Comparison of ENCODE assay signal across 2 cellular contexts in the genomic region with DNA sequence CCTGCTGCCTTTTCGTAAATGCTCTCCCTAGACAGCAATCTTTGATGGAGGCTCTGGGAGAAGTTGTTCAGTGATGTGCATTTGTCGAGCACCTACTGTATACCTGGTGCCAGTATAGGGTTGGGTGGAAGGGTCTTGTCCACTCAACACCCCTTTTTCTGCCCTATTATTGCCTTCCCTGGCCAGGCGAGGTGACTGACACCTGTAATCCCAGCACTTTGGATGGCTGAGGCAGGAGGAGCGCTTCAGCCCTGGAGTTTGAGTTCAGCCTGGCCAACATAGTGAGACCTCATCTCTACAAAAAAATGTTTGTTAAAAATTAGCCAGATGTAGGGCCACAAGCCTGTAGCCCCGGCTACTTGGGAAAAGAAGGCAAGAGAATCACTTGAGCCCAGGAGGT.
TF ChIP-seq lines count a peak whose summit lies in the region.

No MANE protein-coding gene starts in this region.

TF ChIP-seq in K562, 482 proteins besides CTCF, POLR2A, EP300 and RAD21:
- TF ChIP-seq ZKSCAN8 (CRISPR knock-in tag; IDR thresholded peaks at IDR 0.05) (peak; percentile 89), ZNF282 (CRISPR knock-in tag; IDR thresholded peaks at IDR 0.05) (no peak)

TF ChIP-seq in HepG2, 621 proteins besides CTCF, POLR2A, EP300 and RAD21:
- no peak for TF ChIP-seq ARHGAP35 (CRISPR knock-in tag; IDR thresholded peaks at IDR 0.05; ENCODE audit: borderline replicate concordance)
- no peak for TF ChIP-seq SETDB1 (CRISPR knock-in tag; IDR thresholded peaks at IDR 0.05; ENCODE audit: borderline replicate concordance)
- TF ChIP-seq, protein P1, sequence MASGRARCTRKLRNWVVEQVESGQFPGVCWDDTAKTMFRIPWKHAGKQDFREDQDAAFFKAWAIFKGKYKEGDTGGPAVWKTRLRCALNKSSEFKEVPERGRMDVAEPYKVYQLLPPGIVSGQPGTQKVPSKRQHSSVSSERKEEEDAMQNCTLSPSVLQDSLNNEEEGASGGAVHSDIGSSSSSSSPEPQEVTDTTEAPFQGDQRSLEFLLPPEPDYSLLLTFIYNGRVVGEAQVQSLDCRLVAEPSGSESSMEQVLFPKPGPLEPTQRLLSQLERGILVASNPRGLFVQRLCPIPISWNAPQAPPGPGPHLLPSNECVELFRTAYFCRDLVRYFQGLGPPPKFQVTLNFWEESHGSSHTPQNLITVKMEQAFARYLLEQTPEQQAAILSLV (CRISPR knock-in tag; IDR thresholded peaks at IDR 0.05; ENCODE audit: borderline replicate concordance): no peak
- no peak for TF ChIP-seq FOXM1 (CRISPR knock-in tag; IDR thresholded peaks at IDR 0.05)
- TF ChIP-seq SMAD3 (CRISPR knock-in tag; IDR thresholded peaks at IDR 0.05): no peak
- TF ChIP-seq ZNF121 (CRISPR knock-in tag; IDR thresholded peaks at IDR 0.05): peak; percentile 93
- TF ChIP-seq, protein P2, sequence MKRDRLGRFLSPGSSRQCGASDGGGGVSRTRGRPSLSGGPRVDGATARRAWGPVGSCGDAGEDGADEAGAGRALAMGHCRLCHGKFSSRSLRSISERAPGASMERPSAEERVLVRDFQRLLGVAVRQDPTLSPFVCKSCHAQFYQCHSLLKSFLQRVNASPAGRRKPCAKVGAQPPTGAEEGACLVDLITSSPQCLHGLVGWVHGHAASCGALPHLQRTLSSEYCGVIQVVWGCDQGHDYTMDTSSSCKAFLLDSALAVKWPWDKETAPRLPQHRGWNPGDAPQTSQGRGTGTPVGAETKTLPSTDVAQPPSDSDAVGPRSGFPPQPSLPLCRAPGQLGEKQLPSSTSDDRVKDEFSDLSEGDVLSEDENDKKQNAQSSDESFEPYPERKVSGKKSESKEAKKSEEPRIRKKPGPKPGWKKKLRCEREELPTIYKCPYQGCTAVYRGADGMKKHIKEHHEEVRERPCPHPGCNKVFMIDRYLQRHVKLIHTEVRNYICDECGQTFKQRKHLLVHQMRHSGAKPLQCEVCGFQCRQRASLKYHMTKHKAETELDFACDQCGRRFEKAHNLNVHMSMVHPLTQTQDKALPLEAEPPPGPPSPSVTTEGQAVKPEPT (CRISPR knock-in tag; IDR thresholded peaks at IDR 0.05; ENCODE audit: low read depth): no peak
- no peak for TF ChIP-seq ZSCAN31 (CRISPR knock-in tag; IDR thresholded peaks at IDR 0.05; ENCODE audit: low read depth)
- TF ChIP-seq ZKSCAN8 (CRISPR knock-in tag; IDR thresholded peaks at IDR 0.05; ENCODE audit: borderline replicate concordance): peak; percentile 96
- TF ChIP-seq ZMYM3 (CRISPR knock-in tag; IDR thresholded peaks at IDR 0.05): peak; percentile 28; the same call in 1 of the 2 replicates
- TF ChIP-seq ZNF629 (CRISPR knock-in tag; conservative IDR thresholded peaks at IDR 0.05): no peak
- TF ChIP-seq ZNF460 (CRISPR knock-in tag; IDR thresholded peaks at IDR 0.05; ENCODE audit: borderline replicate concordance): no peak
- TF ChIP-seq, protein P3, sequence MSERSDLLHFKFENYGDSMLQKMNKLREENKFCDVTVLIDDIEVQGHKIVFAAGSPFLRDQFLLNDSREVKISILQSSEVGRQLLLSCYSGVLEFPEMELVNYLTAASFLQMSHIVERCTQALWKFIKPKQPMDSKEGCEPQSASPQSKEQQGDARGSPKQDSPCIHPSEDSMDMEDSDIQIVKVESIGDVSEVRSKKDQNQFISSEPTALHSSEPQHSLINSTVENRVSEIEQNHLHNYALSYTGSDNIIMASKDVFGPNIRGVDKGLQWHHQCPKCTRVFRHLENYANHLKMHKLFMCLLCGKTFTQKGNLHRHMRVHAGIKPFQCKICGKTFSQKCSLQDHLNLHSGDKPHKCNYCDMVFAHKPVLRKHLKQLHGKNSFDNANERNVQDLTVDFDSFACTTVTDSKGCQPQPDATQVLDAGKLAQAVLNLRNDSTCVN (CRISPR knock-in tag; IDR thresholded peaks at IDR 0.05; ENCODE audit: borderline replicate concordance): no peak
